In genomic region chr6:32177788-32178546, GRCh38 we compare ENCODE assay signal across 1 cellular context.
TF ChIP-seq lines count a peak whose summit lies in the region.

TSS of gene RNF5 (plus strand) at chr6:32178405. CDS start at chr6:32178512, 107 bp downstream.

TF ChIP-seq in HEK293, 187 proteins besides CTCF, POLR2A, EP300 and RAD21 (continued from another document and continues in another):
- TF ChIP-seq HIC1 (tag by site-specific recombination; IDR thresholded peaks at IDR 0.05) (peak; percentile 65; the same call in 1 of the 2 replicates), ZNF184 (tag by site-specific recombination; IDR thresholded peaks at IDR 0.05) (no peak), ZNF394 (tag by site-specific recombination; IDR thresholded peaks at IDR 0.05; ENCODE audit: borderline replicate concordance) (no peak), ZNF302 (tag by site-specific recombination; IDR thresholded peaks at IDR 0.05; ENCODE audit: low read depth) (no peak), ZNF561 (tag by site-specific recombination; IDR thresholded peaks at IDR 0.05; ENCODE audit: borderline replicate concordance) (no peak), ZBTB6 (tag by site-specific recombination; IDR thresholded peaks at IDR 0.05) (no peak), SP3 (tag by site-specific recombination; IDR thresholded peaks at IDR 0.05) (peak; percentile 87), HOXA7 (CRISPR knock-in tag; IDR thresholded peaks at IDR 0.05; ENCODE audit: borderline replicate concordance) (no peak), ZNF366 (tag by site-specific recombination; conservative IDR thresholded peaks at IDR 0.05) (peak; percentile 100), PRDM4 (tag by site-specific recombination; IDR thresholded peaks at IDR 0.05) (no peak), ZNF169 (tag by site-specific recombination; IDR thresholded peaks at IDR 0.05) (no peak), ZBTB21 (tag by site-specific recombination; IDR thresholded peaks at IDR 0.05) (no peak), ZNF639 (tag by site-specific recombination; IDR thresholded peaks at IDR 0.05) (no peak), ZNF416 (tag by site-specific recombination; IDR thresholded peaks at IDR 0.05) (no peak), ZNF560 (tag by site-specific recombination; IDR thresholded peaks at IDR 0.05; ENCODE audit: borderline replicate concordance) (no peak), ZNF426 (tag by site-specific recombination; IDR thresholded peaks at IDR 0.05) (no peak), ZEB2 (tag by site-specific recombination; IDR thresholded peaks at IDR 0.05) (no peak), ZNF449 (tag by site-specific recombination; IDR thresholded peaks at IDR 0.05) (peak; percentile 50; the same call in 1 of the 2 replicates), ZNF670 (tag by site-specific recombination; IDR thresholded peaks at IDR 0.05; ENCODE audit: low read depth) (no peak), KLF9 (tag by site-specific recombination; IDR thresholded peaks at IDR 0.05; ENCODE audit: low read depth) (no peak), SCRT2 (tag by site-specific recombination; IDR thresholded peaks at IDR 0.05) (no peak), GLIS2 (tag by site-specific recombination; IDR thresholded peaks at IDR 0.05) (no peak), ZNF18 (tag by site-specific recombination; IDR thresholded peaks at IDR 0.05) (no peak), ZNF354C (tag by site-specific recombination; IDR thresholded peaks at IDR 0.05; ENCODE audit: borderline replicate concordance, low read depth) (no peak), ZNF558 (tag by site-specific recombination; IDR thresholded peaks at IDR 0.05) (no peak), TSHZ1 (tag by site-specific recombination; IDR thresholded peaks at IDR 0.05; ENCODE audit: borderline replicate concordance) (no peak), GLI2 (tag by site-specific recombination; IDR thresholded peaks at IDR 0.05; ENCODE audit: borderline replicate concordance, low read depth) (no peak), ZNF311 (tag by site-specific recombination; IDR thresholded peaks at IDR 0.05; ENCODE audit: borderline replicate concordance) (no peak), PRDM10 (tag by site-specific recombination; IDR thresholded peaks at IDR 0.05) (peak; percentile 94), ZNF658 (tag by site-specific recombination; IDR thresholded peaks at IDR 0.05) (no peak), ZNF223 (tag by site-specific recombination; IDR thresholded peaks at IDR 0.05) (no peak), ZNF433 (tag by site-specific recombination; IDR thresholded peaks at IDR 0.05; ENCODE audit: low read depth) (no peak), ZSCAN23 (tag by site-specific recombination; IDR thresholded peaks at IDR 0.05) (no peak), ZNF626 (tag by site-specific recombination; IDR thresholded peaks at IDR 0.05) (no peak), ZNF16 (tag by site-specific recombination; IDR thresholded peaks at IDR 0.05; ENCODE audit: low read depth) (no peak), KLF8 (tag by site-specific recombination; IDR thresholded peaks at IDR 0.05) (no peak), EGR2 (tag by site-specific recombination; IDR thresholded peaks at IDR 0.05; ENCODE audit: low read depth) (peak; percentile 84; the same call in 1 of the 2 replicates), ZSCAN4 (tag by site-specific recombination; IDR thresholded peaks at IDR 0.05) (no peak), MZF1 (tag by site-specific recombination; IDR thresholded peaks at IDR 0.05; ENCODE audit: borderline replicate concordance) (no peak), ZNF133 (tag by site-specific recombination; IDR thresholded peaks at IDR 0.05) (no peak), ZNF514 (tag by site-specific recombination; IDR thresholded peaks at IDR 0.05) (no peak)
